22 cellular contexts compared by ENCODE assay signal in the genomic region with DNA sequence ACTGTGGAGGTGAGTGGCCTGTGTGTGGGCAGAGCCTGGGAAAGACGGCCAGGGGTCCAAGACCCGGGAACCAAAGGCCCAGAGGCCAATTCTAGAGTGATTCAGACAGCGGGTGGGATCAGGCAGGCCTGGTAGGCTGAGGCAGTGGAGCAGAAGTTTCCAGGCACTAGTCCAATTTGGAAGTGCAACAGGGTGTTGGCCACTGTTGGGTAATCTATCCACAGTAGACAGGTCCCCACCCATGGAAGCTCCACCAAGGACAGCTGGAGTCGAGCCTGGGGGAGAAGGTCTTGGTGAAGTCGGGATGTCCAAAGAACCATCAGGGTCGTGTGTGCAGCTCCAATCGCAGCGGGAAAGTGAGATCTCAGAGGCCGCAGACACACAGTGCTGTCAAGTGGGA.
DNase-seq lines count a peak whose midpoint lies in the region; ATAC-seq and TF ChIP-seq lines count a peak whose summit lies in the region.
"Had no signal": no experiment of that assay in that cellular context is flagged by ENCODE, and none has a peak within 500 bp of the region (broad histone marks: within the 10 kb centered on the region; RNA-seq: fewer than 3 reads in every experiment).

No MANE protein-coding gene starts in this region.

- H3K4me2 ChIP-seq in Karpas-422 (ENCODE audit: low read depth, low read length, poor library complexity, severe bottlenecking) = no peak overlapping the region

- no peak overlapping the region for H3K27ac Mint-ChIP-seq in endodermal cell
- H3K27ac Mint-ChIP-seq: activated naive CD8-positive, alpha-beta T cell treated with anti-CD3 and anti-CD28 coated beads, Interleukin-2, amount 10 ng/mL, durations not matched to agents 7 days and 5 days; HFFc6; IgD-negative memory B cell; stimulated activated naive B cell treated with anti-CD40 and anti-IgM and Interleukin-4, amounts not matched to agents 10 μg/mL and 1 μg/mL and 100 μg/mL, for 72 hours; WTC11 had no signal

- no peaks in the 10 kb centered on the region for H3K9me2 ChIP-seq in Karpas-422 (replicated peaks; ENCODE audit: insufficient read depth, low read length)

- H3K79me2 ChIP-seq in Karpas-422 (ENCODE audit: low read length) = no peaks in the 10 kb centered on the region

- no peak overlapping the region for H3K4me3 Mint-ChIP-seq in endodermal cell
- H3K4me3 Mint-ChIP-seq: activated naive CD8-positive, alpha-beta T cell treated with anti-CD3 and anti-CD28 coated beads, Interleukin-2, amount 10 ng/mL, durations not matched to agents 7 days and 5 days; HFFc6; IgD-negative memory B cell; stimulated activated naive B cell treated with anti-CD40 and anti-IgM and Interleukin-4, amounts not matched to agents 10 μg/mL and 1 μg/mL and 100 μg/mL, for 72 hours; WTC11 had no signal

- peaks cover 6% of the 10 kb centered on the region for H3K27me3 Mint-ChIP-seq in endodermal cell (ENCODE audit: insufficient read depth)

- H3K4me3 ChIP-seq in endodermal cell (ENCODE audit: low read length) (no peak overlapping the region), left ventricle myocardium inferior (no peak overlapping the region), upper lobe of right lung (no peak overlapping the region), Karpas-422 (ENCODE audit: low read length) (no peak overlapping the region)
- H3K4me3 ChIP-seq: spleen, thoracic aorta had no signal

- no peak overlapping the region for H2AFZ ChIP-seq in Karpas-422 (ENCODE audit: low read length)

- H3K9ac ChIP-seq in endodermal cell (ENCODE audit: extremely low read depth, low read length, poor library complexity, severe bottlenecking) (no peak overlapping the region), Karpas-422 (ENCODE audit: low read length) (no peak overlapping the region)

- peak; percentile 17 for DNase-seq in endodermal cell
- DNase-seq in left ventricle myocardium inferior = no peak
- peak; percentile 83 for DNase-seq in posterior vena cava (ENCODE audit: low spot score)
- no peak for DNase-seq in upper lobe of right lung
- DNase-seq in mucosa of gallbladder (ENCODE audit: low spot score) = no peak
- no peak for DNase-seq in Karpas-422
- DNase-seq: activated effector memory CD4-positive, alpha-beta T cell treated with Interleukin-2 at 50 U/mL for 16 hours; activated naive CD8-positive, alpha-beta T cell treated with anti-CD3 and anti-CD28 coated beads, Interleukin-2, amount 10 ng/mL, durations not matched to agents 7 days and 5 days; cerebellar nuclear complex; DMS 273 treated with DMSO at 0.1 percent for 48 hours; HFFc6; NCI-H1417 treated with DMSO at 0.1 percent for 48 hours; NCI-H2107; spleen; stimulated activated CD4-positive, alpha-beta T cell treated with anti-CD3 and anti-CD28 coated beads, Interleukin-4, amount 100 ng/mL, for 1 hour; stimulated activated naive B cell treated with anti-CD40 and anti-IgM and Interleukin-4, amounts not matched to agents 10 μg/mL and 1 μg/mL and 100 μg/mL, for 72 hours; T1000 had no signal

- no peaks in the 10 kb centered on the region for H4K20me1 ChIP-seq in Karpas-422 (ENCODE audit: insufficient read depth, low read depth, low read length)

- intact Hi-C loops in left ventricle myocardium inferior (cut with micrococcal nuclease) = no loop called here
- intact Hi-C loops in posterior vena cava (cut with DNase I) = no loop called here
- intact Hi-C loops in upper lobe of right lung (cut with DNase I) = no loop called here

- no peak overlapping the region for H3K27ac ChIP-seq in endodermal cell (ENCODE audit: low read depth, low read length)
- H3K27ac ChIP-seq in left ventricle myocardium inferior (replicated peaks) = peak overlapping the region; percentile 48
- no peak overlapping the region for H3K27ac ChIP-seq in upper lobe of right lung
- H3K27ac ChIP-seq in Karpas-422 (ENCODE audit: low read length) = no peak overlapping the region
- H3K27ac ChIP-seq: neutrophil, spleen, thoracic aorta had no signal

- no peaks in the 10 kb centered on the region for H3K27me3 ChIP-seq in endodermal cell (ENCODE audit: control insufficient read depth, insufficient read depth, low read length, poor library complexity, severe bottlenecking)
- H3K27me3 ChIP-seq in left ventricle myocardium inferior (ENCODE audit: low read depth) = peaks cover 8% of the 10 kb centered on the region
- peaks cover 4% of the 10 kb centered on the region for H3K27me3 ChIP-seq in upper lobe of right lung
- H3K27me3 ChIP-seq in Karpas-422 (ENCODE audit: low read length) = no peaks in the 10 kb centered on the region
- H3K27me3 ChIP-seq: neutrophil had no signal

- H3K4me1 ChIP-seq in endodermal cell (ENCODE audit: control insufficient read depth, insufficient read depth, low read length) (peaks cover 6% of the 10 kb centered on the region), left ventricle myocardium inferior (no peaks in the 10 kb centered on the region), upper lobe of right lung (no peaks in the 10 kb centered on the region), Karpas-422 (ENCODE audit: low read length) (no peaks in the 10 kb centered on the region)
- H3K4me1 ChIP-seq: spleen had no signal

- 90 to 93% methylated on average over 9 of the region's 9 CpGs for WGBS in endodermal cell (ENCODE audit: insufficient coverage in 1 of 2, insufficient read length in 1 of 2), 2 experiments

- TF ChIP-seq CTCF in endodermal cell (conservative IDR thresholded peaks at IDR 0.05) (no peak), left ventricle myocardium inferior (IDR thresholded peaks at IDR 0.05; ENCODE audit: borderline replicate concordance) (no peak), upper lobe of right lung (IDR thresholded peaks at IDR 0.05) (no peak)

- H3K9me3 ChIP-seq in endodermal cell (ENCODE audit: control insufficient read depth, low read length) (no peaks in the 10 kb centered on the region), left ventricle myocardium inferior (replicated peaks) (no peaks in the 10 kb centered on the region), upper lobe of right lung (no peaks in the 10 kb centered on the region), Karpas-422 (ENCODE audit: low read length) (no peaks in the 10 kb centered on the region)
- H3K9me3 ChIP-seq: neutrophil, spleen, thoracic aorta had no signal

- peaks cover 23% of the 10 kb centered on the region for H3K4me1 Mint-ChIP-seq in endodermal cell
- H3K4me1 Mint-ChIP-seq: IgD-negative memory B cell; stimulated activated naive B cell treated with anti-CD40 and anti-IgM and Interleukin-4, amounts not matched to agents 10 μg/mL and 1 μg/mL and 100 μg/mL, for 72 hours had no signal

- no peaks in the 10 kb centered on the region for H3K9me3 Mint-ChIP-seq in endodermal cell
- H3K9me3 Mint-ChIP-seq: activated naive CD8-positive, alpha-beta T cell treated with anti-CD3 and anti-CD28 coated beads, Interleukin-2, amount 10 ng/mL, durations not matched to agents 7 days and 5 days; HFFc6 had no signal

- no peaks in the 10 kb centered on the region for H3K36me3 Mint-ChIP-seq in endodermal cell (ENCODE audit: low read depth)
- H3K36me3 Mint-ChIP-seq: activated naive CD8-positive, alpha-beta T cell treated with anti-CD3 and anti-CD28 coated beads, Interleukin-2, amount 10 ng/mL, durations not matched to agents 7 days and 5 days; stimulated activated naive B cell treated with anti-CD40 and anti-IgM and Interleukin-4, amounts not matched to agents 10 μg/mL and 1 μg/mL and 100 μg/mL, for 72 hours; WTC11 had no signal

- ATAC-seq in upper lobe of right lung = peak; percentile 20
- ATAC-seq in HG02884 (IDR thresholded peaks at IDR 0.05; ENCODE audit: unreplicated experiment) = no peak
- ATAC-seq: stimulated activated naive B cell treated with anti-CD40 and anti-IgM and Interleukin-4, amounts not matched to agents 10 μg/mL and 1 μg/mL and 100 μg/mL, for 72 hours; WTC11 had no signal

- no peaks in the 10 kb centered on the region for H3K36me3 ChIP-seq in endodermal cell (ENCODE audit: control insufficient read depth, insufficient read depth, low read length)
- H3K36me3 ChIP-seq in left ventricle myocardium inferior = no peaks in the 10 kb centered on the region
- no peaks in the 10 kb centered on the region for H3K36me3 ChIP-seq in upper lobe of right lung
- H3K36me3 ChIP-seq in Karpas-422 (ENCODE audit: insufficient read depth, low read length) = no peaks in the 10 kb centered on the region
- H3K36me3 ChIP-seq: neutrophil, spleen, thoracic aorta had no signal

Comparison
In these comparisons a context has a peak if more than half of its experiments do, and no peak if none do; other contexts are left out.
1. DNase-seq: peak in endodermal cell (single experiment) and posterior vena cava (single experiment); none in left ventricle myocardium inferior (single experiment), upper lobe of right lung (single experiment), mucosa of gallbladder (single experiment) and Karpas-422 (single experiment).